In genomic region chr14:75823334-75823733, GRCh38 we compare ENCODE assay signal across 15 cellular contexts.
DNase-seq lines count a peak whose midpoint lies in the region; TF ChIP-seq lines count a peak whose summit lies in the region.
"Had no signal": no experiment of that assay in that cellular context is flagged by ENCODE, and none has a peak within 500 bp of the region (broad histone marks: within the 10 kb centered on the region; RNA-seq: fewer than 3 reads in every experiment).

No MANE protein-coding gene starts in this region.

- peak overlapping the region; percentile 73 for H3K4me2 ChIP-seq in GM23248 (ENCODE audit: unreplicated experiment)

- peak overlapping the region; percentile 82 for H2AFZ ChIP-seq in GM23248

- 32 to 35% methylated on average over 4 of the region's 4 CpGs for WGBS in GM23248 (ENCODE audit: low coverage in 1 of 2, low lambda C conversion rate in 2 of 2, missing lambda C conversion rate in 2 of 2), 2 experiments

- H3K79me2 ChIP-seq in GM23248 (ENCODE audit: insufficient read depth) = no peaks in the 10 kb centered on the region

- H3K9ac ChIP-seq in GM23248 = peak overlapping the region; percentile 60
- no peak overlapping the region for H3K9ac ChIP-seq in skeletal muscle tissue (ENCODE audit: low read depth in 1 of 3, low read length in 3 of 3)

- H3K27ac ChIP-seq in GM23248 (peak overlapping the region; percentile 91), brain microvascular endothelial cell (peak overlapping the region; percentile 75), skeletal muscle tissue (ENCODE audit: low read depth, low read length) (peak overlapping the region; percentile 37), substantia nigra (ENCODE audit: low read depth, low read length, poor library complexity, severe bottlenecking) (no peak overlapping the region)
- H3K27ac ChIP-seq: psoas muscle had no signal

- no peaks in the 10 kb centered on the region for H3K36me3 ChIP-seq in GM23248 (ENCODE audit: low read depth)
- peaks cover 3% of the 10 kb centered on the region for H3K36me3 ChIP-seq in brain microvascular endothelial cell (replicated peaks)
- H3K36me3 ChIP-seq in skeletal muscle tissue (ENCODE audit: control insufficient read depth in 3 of 3, insufficient read depth in 3 of 3, low read length in 3 of 3) = peaks cover 0 to 3% (median 0%) of the 10 kb centered on the region in 3 donors

- no peak for TF ChIP-seq CTCF in brain microvascular endothelial cell (IDR thresholded peaks at IDR 0.05; ENCODE audit: low read depth, low read length, missing control alignments)

- H4K20me1 ChIP-seq in GM23248 (ENCODE audit: insufficient read depth) = no peaks in the 10 kb centered on the region

- no peaks in the 10 kb centered on the region for H3K9me3 ChIP-seq in GM23248 (ENCODE audit: low read depth)
- no peaks in the 10 kb centered on the region for H3K9me3 ChIP-seq in skeletal muscle tissue (ENCODE audit: control insufficient read depth in 3 of 3, low read length in 3 of 3)
- H3K9me3 ChIP-seq: psoas muscle had no signal

- peaks cover 40% of the 10 kb centered on the region for H3K4me1 ChIP-seq in GM23248 (ENCODE audit: insufficient read depth)
- H3K4me1 ChIP-seq in skeletal muscle tissue (ENCODE audit: control insufficient read depth in 3 of 3, insufficient read depth in 3 of 3, low read length in 3 of 3) = peaks cover 19 to 28% (median 26%) of the 10 kb centered on the region in 3 donors

- H3F3A ChIP-seq in GM23248 (ENCODE audit: insufficient read depth) = peaks cover 46% of the 10 kb centered on the region

- no peak for DNase-seq in GM23248
- DNase-seq in brain microvascular endothelial cell = no peak
- peak; percentile 26 for DNase-seq in hepatic stellate cell (ENCODE audit: low spot score)
- DNase-seq in NCI-H345 treated with DMSO at 0.1 percent for 48 hours (lab: John Stamatoyannopoulos, UW; ENCODE audit: unreplicated experiment) = no peak
- DNase-seq in iPS-NIHi11 (ENCODE audit: low spot score) = no peak
- no peak for DNase-seq in substantia nigra (lab: John Stamatoyannopoulos, UW)
- no peak for DNase-seq in DMS114 treated with DMSO at 0.1 percent for 48 hours (lab: John Stamatoyannopoulos, UW; ENCODE audit: unreplicated experiment)
- DNase-seq: activated CD8-positive, alpha-beta T cell treated with anti-CD3 and anti-CD28 coated beads, Interleukin-2, amount 10 ng/mL, durations not matched to agents 7 days and 5 days; Calu3; islet precursor cell; NCI-H1048; NCI-H226; psoas muscle; stimulated activated CD4-positive, alpha-beta T cell treated with anti-CD3 and anti-CD28 coated beads, Interleukin-4, amount 100 ng/mL, for 24 hours had no signal

- H3K27me3 ChIP-seq in GM23248 (replicated peaks; ENCODE audit: insufficient read depth) (no peaks in the 10 kb centered on the region), brain microvascular endothelial cell (replicated peaks) (no peaks in the 10 kb centered on the region), skeletal muscle tissue (ENCODE audit: control insufficient read depth in 3 of 3, insufficient read depth in 3 of 3, low read length in 3 of 3) (no peaks in the 10 kb centered on the region)

- no peak overlapping the region for H3K4me3 ChIP-seq in GM23248
- H3K4me3 ChIP-seq in brain microvascular endothelial cell (ENCODE audit: low read depth, low read length) = no peak overlapping the region
- no peak overlapping the region for H3K4me3 ChIP-seq in skeletal muscle tissue (ENCODE audit: low read length in 3 of 3)
- H3K4me3 ChIP-seq: psoas muscle had no signal

- H3K9me2 ChIP-seq in GM23248 (ENCODE audit: insufficient read depth) = no peaks in the 10 kb centered on the region

- in situ Hi-C loops in GM23248 (cut with MboI) (no loop called here), brain microvascular endothelial cell (cut with HindIII; ENCODE audit: low pct_ligation_motif_present, low sequenced_read_pairs) (no loop called here)
